In the genomic region with DNA sequence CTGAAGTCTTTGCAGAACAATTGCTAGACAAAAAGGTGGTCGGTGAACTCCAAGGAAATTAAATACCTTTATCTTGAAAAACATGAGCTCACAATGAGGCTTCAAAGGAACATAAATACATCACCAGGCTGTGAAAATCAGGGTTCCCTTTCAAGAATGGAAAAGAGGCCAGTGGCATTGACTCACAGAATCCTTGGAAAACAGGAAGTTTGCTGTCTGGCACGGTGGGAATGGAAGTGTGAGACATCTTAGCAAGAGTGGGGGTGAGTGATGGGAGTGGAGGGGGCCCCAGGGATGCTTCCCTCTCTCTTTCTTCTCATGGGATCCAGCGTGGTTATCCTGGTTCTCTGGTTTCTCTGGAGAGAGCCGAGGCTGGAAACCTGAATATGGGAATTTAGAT, we compare ENCODE assay signal across 1 cellular context.
TF ChIP-seq lines count a peak whose summit lies in the region.

No MANE protein-coding gene starts in this region.

TF ChIP-seq in WTC11, 78 proteins besides CTCF, POLR2A, EP300 and RAD21 (continued from another document):
- no peak for TF ChIP-seq E2F1 (CRISPR knock-in tag; IDR thresholded peaks at IDR 0.05)
- no peak for TF ChIP-seq ZNF423 (CRISPR knock-in tag; IDR thresholded peaks at IDR 0.05)
- no peak for TF ChIP-seq PRRX2 (CRISPR knock-in tag; IDR thresholded peaks at IDR 0.05)
- no peak for TF ChIP-seq NR1H2 (CRISPR knock-in tag; IDR thresholded peaks at IDR 0.05)
- no peak for TF ChIP-seq ZNF219 (CRISPR knock-in tag; IDR thresholded peaks at IDR 0.05; ENCODE audit: borderline replicate concordance)
- no peak for TF ChIP-seq CREB1 (CRISPR knock-in tag; IDR thresholded peaks at IDR 0.05)
- TF ChIP-seq GTF2I (CRISPR knock-in tag; conservative IDR thresholded peaks at IDR 0.05): no peak
- no peak for TF ChIP-seq CREM (CRISPR knock-in tag; IDR thresholded peaks at IDR 0.05)
- TF ChIP-seq, protein P1, sequence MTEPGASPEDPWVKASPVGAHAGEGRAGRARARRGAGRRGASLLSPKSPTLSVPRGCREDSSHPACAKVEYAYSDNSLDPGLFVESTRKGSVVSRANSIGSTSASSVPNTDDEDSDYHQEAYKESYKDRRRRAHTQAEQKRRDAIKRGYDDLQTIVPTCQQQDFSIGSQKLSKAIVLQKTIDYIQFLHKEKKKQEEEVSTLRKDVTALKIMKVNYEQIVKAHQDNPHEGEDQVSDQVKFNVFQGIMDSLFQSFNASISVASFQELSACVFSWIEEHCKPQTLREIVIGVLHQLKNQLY (CRISPR knock-in tag; IDR thresholded peaks at IDR 0.05): no peak
- TF ChIP-seq ZNF416 (CRISPR knock-in tag; IDR thresholded peaks at IDR 0.05): no peak
- no peak for TF ChIP-seq ZNF396 (CRISPR knock-in tag; IDR thresholded peaks at IDR 0.05; ENCODE audit: borderline replicate concordance)
